ENCODE assay signal across 12 cellular contexts in the genomic region with DNA sequence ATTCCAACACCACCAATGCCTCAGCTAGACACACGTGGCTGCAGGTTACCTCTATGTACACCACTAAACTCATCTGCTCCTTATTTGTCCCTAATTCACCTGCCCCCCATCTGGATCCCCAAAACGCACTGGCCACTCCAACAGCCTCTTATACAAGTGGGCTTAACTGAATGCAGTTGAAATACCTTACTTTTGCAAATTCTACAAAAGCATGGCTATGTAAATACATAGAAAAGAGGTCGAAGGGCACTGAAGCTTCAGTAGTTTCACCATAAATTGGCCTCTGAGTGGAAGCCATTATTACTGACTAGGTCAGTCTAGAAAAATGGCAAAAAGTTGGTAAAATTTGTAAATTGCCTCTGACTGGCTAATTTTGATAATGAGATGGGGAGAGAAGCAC. TPM values are rescaled to one million over a fixed set of nuclear protein-coding genes. Genes with fewer than 3 reads are reported as not detected.
"Had no signal": no experiment of that assay in that cellular context is flagged by ENCODE, and none has a peak within 500 bp of the region (broad histone marks: within the 10 kb centered on the region; RNA-seq: fewer than 3 reads in every experiment).

No MANE protein-coding gene starts in this region.

- H3K4me2 ChIP-seq: GM23338 had no signal

- H3K9me3 Mint-ChIP-seq: GM23338, HFFc6 had no signal

- DNase-seq: GM23248, GOT3, H7, H9, HCEC 1CT, HFFc6 had no signal

- ATAC-seq: GM23338, HCT116 had no signal

- H3K9ac ChIP-seq: GM23248 had no signal

- H3K4me1 ChIP-seq: HAP-1 had no signal

- H3K27ac Mint-ChIP-seq: GM23338, HFFc6 had no signal

- H3K4me3 Mint-ChIP-seq: GM23338, H9, HFFc6 had no signal

- H3K36me3 ChIP-seq: HAP-1 had no signal

- H3K27ac ChIP-seq: GM23248 had no signal

- H3K9me3 ChIP-seq: HAP-1 had no signal

- H3K4me3 ChIP-seq: GM23248, GM23338, HAP-1 had no signal

- H3K4me1 Mint-ChIP-seq: GM23338 had no signal

- H2AFZ ChIP-seq: GM23248, GM23338 had no signal

- FAIRE-seq: H1, H54 had no signal

RNA-seq across cellular contexts. Expression of a gene that starts 11.1 kb away (rescaled TPM):
- total RNA-seq: H4, H9 had no signal
